In genomic region chr3:81300324-81300927, GRCh38 we compare ENCODE assay signal across 1 cellular context.
TF ChIP-seq lines count a peak whose summit lies in the region.

No MANE protein-coding gene starts in this region.

TF ChIP-seq in HepG2, 621 proteins besides CTCF, POLR2A, EP300 and RAD21 (continued from another document and continues in another):
- TF ChIP-seq HHEX (CRISPR knock-in tag; IDR thresholded peaks at IDR 0.05) (peak; percentile 99), TP53 (CRISPR knock-in tag; conservative IDR thresholded peaks at IDR 0.05) (0 out of 2 replicates have a peak, but pooled peaks have one; percentile 52), ZNF282 (IDR thresholded peaks at IDR 0.05; ENCODE audit: partially characterized antibody) (no peak), SRSF4 (IDR thresholded peaks at IDR 0.05; ENCODE audit: low read depth, low read length, poor library complexity, severe bottlenecking) (no peak), JUN (CRISPR knock-in tag; IDR thresholded peaks at IDR 0.05) (peak; percentile 97), AGO1 (IDR thresholded peaks at IDR 0.05; ENCODE audit: low read depth, low read length, poor library complexity, severe bottlenecking) (no peak), EZH2 (conservative IDR thresholded peaks at IDR 0.05; ENCODE audit: low read depth, low read length) (no peak), ZNF225 (CRISPR knock-in tag; IDR thresholded peaks at IDR 0.05) (no peak), ZNF350 (CRISPR knock-in tag; IDR thresholded peaks at IDR 0.05; ENCODE audit: borderline replicate concordance, low read depth) (no peak), NR3C1 (CRISPR knock-in tag; IDR thresholded peaks at IDR 0.05) (no peak), RCOR2 (CRISPR knock-in tag; IDR thresholded peaks at IDR 0.05) (peak; percentile 99), ZBTB38 (CRISPR knock-in tag; IDR thresholded peaks at IDR 0.05) (no peak), BORCS8-MEF2B (CRISPR knock-in tag; IDR thresholded peaks at IDR 0.05) (no peak), HINFP (CRISPR knock-in tag; IDR thresholded peaks at IDR 0.05; ENCODE audit: low read depth) (no peak), ZNF552 (CRISPR knock-in tag; IDR thresholded peaks at IDR 0.05; ENCODE audit: borderline replicate concordance) (no peak), CENPX (CRISPR knock-in tag; IDR thresholded peaks at IDR 0.05) (no peak), ZNF546 (CRISPR knock-in tag; conservative IDR thresholded peaks at IDR 0.05) (0 out of 2 replicates have a peak, but pooled peaks have one; percentile 33), PAWR (CRISPR knock-in tag; IDR thresholded peaks at IDR 0.05; ENCODE audit: borderline replicate concordance) (no peak), HNRNPL (IDR thresholded peaks at IDR 0.05; ENCODE audit: low read depth, low read length) (no peak), YEATS2 (CRISPR knock-in tag; IDR thresholded peaks at IDR 0.05; ENCODE audit: borderline replicate concordance) (0 out of 2 replicates have a peak, but pooled peaks have one; percentile 63), ZNF142 (CRISPR knock-in tag; IDR thresholded peaks at IDR 0.05) (peak; percentile 67; the same call in 1 of the 2 replicates), HMG20B (CRISPR knock-in tag; conservative IDR thresholded peaks at IDR 0.05) (peak; percentile 100), ZNF460 (CRISPR knock-in tag; IDR thresholded peaks at IDR 0.05; ENCODE audit: borderline replicate concordance) (peak; percentile 58; the same call in 1 of the 2 replicates), FIP1L1 (IDR thresholded peaks at IDR 0.05; ENCODE audit: borderline replicate concordance, insufficient read depth, low read depth, low read length) (no peak), ZNF639 (CRISPR knock-in tag; conservative IDR thresholded peaks at IDR 0.05) (peak; percentile 66), RBFOX2 (IDR thresholded peaks at IDR 0.05; ENCODE audit: low read depth, low read length) (no peak), GABPB1 (CRISPR knock-in tag; IDR thresholded peaks at IDR 0.05) (peak; percentile 40; the same call in 1 of the 2 replicates), ZNF710 (CRISPR knock-in tag; IDR thresholded peaks at IDR 0.05; ENCODE audit: borderline replicate concordance) (peak; percentile 95)
- TF ChIP-seq, protein P1, sequence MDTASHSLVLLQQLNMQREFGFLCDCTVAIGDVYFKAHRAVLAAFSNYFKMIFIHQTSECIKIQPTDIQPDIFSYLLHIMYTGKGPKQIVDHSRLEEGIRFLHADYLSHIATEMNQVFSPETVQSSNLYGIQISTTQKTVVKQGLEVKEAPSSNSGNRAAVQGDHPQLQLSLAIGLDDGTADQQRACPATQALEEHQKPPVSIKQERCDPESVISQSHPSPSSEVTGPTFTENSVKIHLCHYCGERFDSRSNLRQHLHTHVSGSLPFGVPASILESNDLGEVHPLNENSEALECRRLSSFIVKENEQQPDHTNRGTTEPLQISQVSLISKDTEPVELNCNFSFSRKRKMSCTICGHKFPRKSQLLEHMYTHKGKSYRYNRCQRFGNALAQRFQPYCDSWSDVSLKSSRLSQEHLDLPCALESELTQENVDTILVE (CRISPR knock-in tag; IDR thresholded peaks at IDR 0.05), result peak; percentile 94
- TF ChIP-seq, protein P2, sequence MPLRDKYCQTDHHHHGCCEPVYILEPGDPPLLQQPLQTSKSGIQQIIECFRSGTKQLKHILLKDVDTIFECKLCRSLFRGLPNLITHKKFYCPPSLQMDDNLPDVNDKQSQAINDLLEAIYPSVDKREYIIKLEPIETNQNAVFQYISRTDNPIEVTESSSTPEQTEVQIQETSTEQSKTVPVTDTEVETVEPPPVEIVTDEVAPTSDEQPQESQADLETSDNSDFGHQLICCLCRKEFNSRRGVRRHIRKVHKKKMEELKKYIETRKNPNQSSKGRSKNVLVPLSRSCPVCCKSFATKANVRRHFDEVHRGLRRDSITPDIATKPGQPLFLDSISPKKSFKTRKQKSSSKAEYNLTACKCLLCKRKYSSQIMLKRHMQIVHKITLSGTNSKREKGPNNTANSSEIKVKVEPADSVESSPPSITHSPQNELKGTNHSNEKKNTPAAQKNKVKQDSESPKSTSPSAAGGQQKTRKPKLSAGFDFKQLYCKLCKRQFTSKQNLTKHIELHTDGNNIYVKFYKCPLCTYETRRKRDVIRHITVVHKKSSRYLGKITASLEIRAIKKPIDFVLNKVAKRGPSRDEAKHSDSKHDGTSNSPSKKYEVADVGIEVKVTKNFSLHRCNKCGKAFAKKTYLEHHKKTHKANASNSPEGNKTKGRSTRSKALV (CRISPR knock-in tag; IDR thresholded peaks at IDR 0.05), result peak; percentile 91; the same call in 1 of the 2 replicates
- TF ChIP-seq, protein P3, sequence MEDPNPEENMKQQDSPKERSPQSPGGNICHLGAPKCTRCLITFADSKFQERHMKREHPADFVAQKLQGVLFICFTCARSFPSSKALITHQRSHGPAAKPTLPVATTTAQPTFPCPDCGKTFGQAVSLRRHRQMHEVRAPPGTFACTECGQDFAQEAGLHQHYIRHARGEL (CRISPR knock-in tag; IDR thresholded peaks at IDR 0.05), result no peak
- TF ChIP-seq, protein P4, sequence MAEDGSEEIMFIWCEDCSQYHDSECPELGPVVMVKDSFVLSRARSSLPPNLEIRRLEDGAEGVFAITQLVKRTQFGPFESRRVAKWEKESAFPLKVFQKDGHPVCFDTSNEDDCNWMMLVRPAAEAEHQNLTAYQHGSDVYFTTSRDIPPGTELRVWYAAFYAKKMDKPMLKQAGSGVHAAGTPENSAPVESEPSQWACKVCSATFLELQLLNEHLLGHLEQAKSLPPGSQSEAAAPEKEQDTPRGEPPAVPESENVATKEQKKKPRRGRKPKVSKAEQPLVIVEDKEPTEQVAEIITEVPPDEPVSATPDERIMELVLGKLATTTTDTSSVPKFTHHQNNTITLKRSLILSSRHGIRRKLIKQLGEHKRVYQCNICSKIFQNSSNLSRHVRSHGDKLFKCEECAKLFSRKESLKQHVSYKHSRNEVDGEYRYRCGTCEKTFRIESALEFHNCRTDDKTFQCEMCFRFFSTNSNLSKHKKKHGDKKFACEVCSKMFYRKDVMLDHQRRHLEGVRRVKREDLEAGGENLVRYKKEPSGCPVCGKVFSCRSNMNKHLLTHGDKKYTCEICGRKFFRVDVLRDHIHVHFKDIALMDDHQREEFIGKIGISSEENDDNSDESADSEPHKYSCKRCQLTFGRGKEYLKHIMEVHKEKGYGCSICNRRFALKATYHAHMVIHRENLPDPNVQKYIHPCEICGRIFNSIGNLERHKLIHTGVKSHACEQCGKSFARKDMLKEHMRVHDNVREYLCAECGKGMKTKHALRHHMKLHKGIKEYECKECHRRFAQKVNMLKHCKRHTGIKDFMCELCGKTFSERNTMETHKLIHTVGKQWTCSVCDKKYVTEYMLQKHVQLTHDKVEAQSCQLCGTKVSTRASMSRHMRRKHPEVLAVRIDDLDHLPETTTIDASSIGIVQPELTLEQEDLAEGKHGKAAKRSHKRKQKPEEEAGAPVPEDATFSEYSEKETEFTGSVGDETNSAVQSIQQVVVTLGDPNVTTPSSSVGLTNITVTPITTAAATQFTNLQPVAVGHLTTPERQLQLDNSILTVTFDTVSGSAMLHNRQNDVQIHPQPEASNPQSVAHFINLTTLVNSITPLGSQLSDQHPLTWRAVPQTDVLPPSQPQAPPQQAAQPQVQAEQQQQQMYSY (CRISPR knock-in tag; IDR thresholded peaks at IDR 0.05), result no peak
- TF ChIP-seq, protein P5, sequence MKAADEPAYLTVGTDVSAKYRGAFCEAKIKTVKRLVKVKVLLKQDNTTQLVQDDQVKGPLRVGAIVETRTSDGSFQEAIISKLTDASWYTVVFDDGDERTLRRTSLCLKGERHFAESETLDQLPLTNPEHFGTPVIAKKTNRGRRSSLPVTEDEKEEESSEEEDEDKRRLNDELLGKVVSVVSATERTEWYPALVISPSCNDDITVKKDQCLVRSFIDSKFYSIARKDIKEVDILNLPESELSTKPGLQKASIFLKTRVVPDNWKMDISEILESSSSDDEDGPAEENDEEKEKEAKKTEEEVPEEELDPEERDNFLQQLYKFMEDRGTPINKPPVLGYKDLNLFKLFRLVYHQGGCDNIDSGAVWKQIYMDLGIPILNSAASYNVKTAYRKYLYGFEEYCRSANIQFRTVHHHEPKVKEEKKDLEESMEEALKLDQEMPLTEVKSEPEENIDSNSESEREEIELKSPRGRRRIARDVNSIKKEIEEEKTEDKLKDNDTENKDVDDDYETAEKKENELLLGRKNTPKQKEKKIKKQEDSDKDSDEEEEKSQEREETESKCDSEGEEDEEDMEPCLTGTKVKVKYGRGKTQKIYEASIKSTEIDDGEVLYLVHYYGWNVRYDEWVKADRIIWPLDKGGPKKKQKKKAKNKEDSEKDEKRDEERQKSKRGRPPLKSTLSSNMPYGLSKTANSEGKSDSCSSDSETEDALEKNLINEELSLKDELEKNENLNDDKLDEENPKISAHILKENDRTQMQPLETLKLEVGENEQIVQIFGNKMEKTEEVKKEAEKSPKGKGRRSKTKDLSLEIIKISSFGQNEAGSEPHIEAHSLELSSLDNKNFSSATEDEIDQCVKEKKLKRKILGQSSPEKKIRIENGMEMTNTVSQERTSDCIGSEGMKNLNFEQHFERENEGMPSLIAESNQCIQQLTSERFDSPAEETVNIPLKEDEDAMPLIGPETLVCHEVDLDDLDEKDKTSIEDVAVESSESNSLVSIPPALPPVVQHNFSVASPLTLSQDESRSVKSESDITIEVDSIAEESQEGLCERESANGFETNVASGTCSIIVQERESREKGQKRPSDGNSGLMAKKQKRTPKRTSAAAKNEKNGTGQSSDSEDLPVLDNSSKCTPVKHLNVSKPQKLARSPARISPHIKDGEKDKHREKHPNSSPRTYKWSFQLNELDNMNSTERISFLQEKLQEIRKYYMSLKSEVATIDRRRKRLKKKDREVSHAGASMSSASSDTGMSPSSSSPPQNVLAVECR (CRISPR knock-in tag; IDR thresholded peaks at IDR 0.05; ENCODE audit: borderline replicate concordance), result peak; percentile 49; the same call in 1 of the 2 replicates
- TF ChIP-seq, protein P6, sequence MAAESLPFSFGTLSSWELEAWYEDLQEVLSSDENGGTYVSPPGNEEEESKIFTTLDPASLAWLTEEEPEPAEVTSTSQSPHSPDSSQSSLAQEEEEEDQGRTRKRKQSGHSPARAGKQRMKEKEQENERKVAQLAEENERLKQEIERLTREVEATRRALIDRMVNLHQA (CRISPR knock-in tag; IDR thresholded peaks at IDR 0.05), result no peak
